Comparison of ENCODE assay signal across 11 cellular contexts in genomic region chr11:48012051-48012391, GRCh38. TPM values are rescaled to one million over a fixed set of nuclear protein-coding genes. Genes with fewer than 3 reads are reported as not detected.
DNase-seq lines count a peak whose midpoint lies in the region; ATAC-seq and TF ChIP-seq lines count a peak whose summit lies in the region.
"Had no signal": no experiment of that assay in that cellular context is flagged by ENCODE, and none has a peak within 500 bp of the region (broad histone marks: within the 10 kb centered on the region; RNA-seq: fewer than 3 reads in every experiment).

No MANE protein-coding gene starts in this region.

- ATAC-seq in mucosa of descending colon (peak; percentile 41), upper lobe of right lung (peak; percentile 10), HG03135 (IDR thresholded peaks at IDR 0.05; ENCODE audit: unreplicated experiment) (no peak)

- DNase-seq in cardiac septum (ENCODE audit: low spot score) (peak; percentile 29), right atrium auricular region (ENCODE audit: low spot score) (no peak), mucosa of descending colon (no peak), upper lobe of right lung (no peak), DMS153 (lab: John Stamatoyannopoulos, UW) (no peak), ascending aorta (ENCODE audit: low spot score in 2 of 2) (no peak)
- peak; percentile 73 to 76 for DNase-seq in activated T-cell treated with anti-CD3 and anti-CD28 coated beads, Interleukin-2, amount 50 U/mL, for 48 hours
- DNase-seq: NCI-H226 had no signal

- TF ChIP-seq CTCF in right atrium auricular region (IDR thresholded peaks at IDR 0.05): no peak
- TF ChIP-seq CTCF in mucosa of descending colon (IDR thresholded peaks at IDR 0.05): no peak
- no peak for TF ChIP-seq CTCF in upper lobe of right lung (IDR thresholded peaks at IDR 0.05)
- TF ChIP-seq CTCF in ascending aorta (IDR thresholded peaks at IDR 0.05): no peak

- intact Hi-C loops in cardiac septum (cut with DNase I) (no loop called here), mucosa of descending colon (cut with DNase I, micrococcal nuclease) (no loop called here), upper lobe of right lung (cut with DNase I) (no loop called here), ascending aorta (cut with DNase I) (no loop called here)

- H3K27ac ChIP-seq in right atrium auricular region (no peak overlapping the region), upper lobe of right lung (no peak overlapping the region), ascending aorta (no peak overlapping the region)
- H3K27ac ChIP-seq: cardiac muscle cell had no signal

- H3K9me3 ChIP-seq in right atrium auricular region (no peaks in the 10 kb centered on the region), mucosa of descending colon (no peaks in the 10 kb centered on the region), upper lobe of right lung (no peaks in the 10 kb centered on the region), ascending aorta (no peaks in the 10 kb centered on the region)
- H3K9me3 ChIP-seq: vagina had no signal

- H3K4me3 ChIP-seq in right atrium auricular region (no peak overlapping the region), mucosa of descending colon (no peak overlapping the region), upper lobe of right lung (no peak overlapping the region), ascending aorta (no peak overlapping the region)
- H3K4me3 ChIP-seq: cardiac muscle cell, vagina had no signal

- H3K27me3 ChIP-seq in right atrium auricular region (no peaks in the 10 kb centered on the region), upper lobe of right lung (no peaks in the 10 kb centered on the region), ascending aorta (no peaks in the 10 kb centered on the region)
- H3K27me3 ChIP-seq: cardiac muscle cell, vagina had no signal

- H3K4me1 ChIP-seq in right atrium auricular region: no peaks in the 10 kb centered on the region
- H3K4me1 ChIP-seq in mucosa of descending colon (ENCODE audit: low read depth): peaks cover 6% of the 10 kb centered on the region
- H3K4me1 ChIP-seq in upper lobe of right lung: peaks cover 19% of the 10 kb centered on the region
- peaks cover 3 to 5% of the 10 kb centered on the region in 2 donors for H3K4me1 ChIP-seq in ascending aorta

- H3K36me3 ChIP-seq in right atrium auricular region: no peaks in the 10 kb centered on the region
- no peaks in the 10 kb centered on the region for H3K36me3 ChIP-seq in mucosa of descending colon (ENCODE audit: low read depth)
- H3K36me3 ChIP-seq in upper lobe of right lung: no peaks in the 10 kb centered on the region
- no peaks in the 10 kb centered on the region for H3K36me3 ChIP-seq in ascending aorta
- H3K36me3 ChIP-seq: cardiac muscle cell, vagina had no signal

RNA-seq across cellular contexts. Expression of gene PTPRJ, which starts 31.7 kb away (rescaled TPM):
- 11.0 TPM for total RNA-seq in cardiac septum
- 1 to 10 TPM; 3.4 to 8.0 TPM for total RNA-seq in right atrium auricular region
- total RNA-seq in mucosa of descending colon: 10 to 100 TPM; 27.8 to 54.6 (median 44.0) TPM
- 34.9 TPM for total RNA-seq in upper lobe of right lung
- total RNA-seq in ascending aorta: 5.9 TPM

Comparison
In these comparisons a context has a peak if more than half of its experiments do, and no peak if none do; other contexts are left out.
1. DNase-seq: peak in cardiac septum (single experiment) and activated T-cell treated with anti-CD3 and anti-CD28 coated beads, Interleukin-2, amount 50 U/mL, for 48 hours (2 of 2); none in right atrium auricular region (single experiment), mucosa of descending colon (0 of 3), upper lobe of right lung (single experiment), DMS153 (single experiment) and ascending aorta (0 of 2).